ENCODE assay signal across 8 cellular contexts in genomic region chr5:179700401-179700918, GRCh38. TPM values are rescaled to one million over a fixed set of nuclear protein-coding genes. Genes with fewer than 3 reads are reported as not detected.
A peak's percentile ranks its signal among the peaks of the same experiment; 100 is the strongest.
DNase-seq lines count a peak whose midpoint lies in the region; ATAC-seq, FAIRE-seq and TF ChIP-seq lines count a peak whose summit lies in the region.

No MANE protein-coding gene starts in this region.

- H3K9me3 ChIP-seq in left ventricle myocardium inferior (replicated peaks), result no peaks in the 10 kb centered on the region

- H3K27ac Mint-ChIP-seq in activated T-helper 1 cell treated with anti-CD3 and anti-CD28 coated beads, Interleukin-12 subunit alpha, Interleukin-12 subunit beta, Interleukin-2, Interleukin-4 antibody, amounts not matched to agents 30 ng/mL and 10 ng/mL and 1 ng/mL, durations not matched to agents 14 hours and 24 hours and 36 hours, result peak overlapping the region; percentile 99
- H3K27ac Mint-ChIP-seq in type B pancreatic cell, result peak overlapping the region; percentile 97

- intact Hi-C loops in left ventricle myocardium inferior (cut with micrococcal nuclease), result no loop called here
- intact Hi-C loops in Right ventricle myocardium inferior (cut with DNase I), result no loop called here
- intact Hi-C loops in activated T-helper 1 cell treated with anti-CD3 and anti-CD28 coated beads, Interleukin-12 subunit alpha, Interleukin-12 subunit beta, Interleukin-2, Interleukin-4 antibody, amounts not matched to agents 30 ng/mL and 10 ng/mL and 1 ng/mL, durations not matched to agents 14 hours and 24 hours and 36 hours (cut with micrococcal nuclease), result no loop called here

- H3K27ac ChIP-seq in left ventricle myocardium inferior (replicated peaks), result peak overlapping the region; percentile 94

- no peak for TF ChIP-seq CTCF in left ventricle myocardium inferior (IDR thresholded peaks at IDR 0.05; ENCODE audit: borderline replicate concordance)
- no peak for TF ChIP-seq CTCF in kidney epithelial cell (IDR thresholded peaks at IDR 0.05; ENCODE audit: insufficient read depth, low read length, poor library complexity, severe bottlenecking)
- no peak for TF ChIP-seq CTCF in type B pancreatic cell (conservative IDR thresholded peaks at IDR 0.05)

- peak overlapping the region; percentile 100 for H3K4me3 Mint-ChIP-seq in activated T-helper 1 cell treated with anti-CD3 and anti-CD28 coated beads, Interleukin-12 subunit alpha, Interleukin-12 subunit beta, Interleukin-2, Interleukin-4 antibody, amounts not matched to agents 30 ng/mL and 10 ng/mL and 1 ng/mL, durations not matched to agents 14 hours and 24 hours and 36 hours
- H3K4me3 Mint-ChIP-seq in type B pancreatic cell, result peak overlapping the region; percentile 99

- peaks cover 26% of the 10 kb centered on the region for H3K36me3 Mint-ChIP-seq in activated T-helper 1 cell treated with anti-CD3 and anti-CD28 coated beads, Interleukin-12 subunit alpha, Interleukin-12 subunit beta, Interleukin-2, Interleukin-4 antibody, amounts not matched to agents 30 ng/mL and 10 ng/mL and 1 ng/mL, durations not matched to agents 14 hours and 24 hours and 36 hours (ENCODE audit: low read depth)
- peaks cover 24% of the 10 kb centered on the region for H3K36me3 Mint-ChIP-seq in type B pancreatic cell

- ATAC-seq in Right ventricle myocardium inferior, result no peak

- no peaks in the 10 kb centered on the region for H3K9me3 Mint-ChIP-seq in activated T-helper 1 cell treated with anti-CD3 and anti-CD28 coated beads, Interleukin-12 subunit alpha, Interleukin-12 subunit beta, Interleukin-2, Interleukin-4 antibody, amounts not matched to agents 30 ng/mL and 10 ng/mL and 1 ng/mL, durations not matched to agents 14 hours and 24 hours and 36 hours
- H3K9me3 Mint-ChIP-seq in type B pancreatic cell, result no peaks in the 10 kb centered on the region

- H3K27me3 ChIP-seq in left ventricle myocardium inferior (ENCODE audit: low read depth) (no peaks in the 10 kb centered on the region), kidney epithelial cell (ENCODE audit: control insufficient read depth, insufficient read depth, low read length) (no peaks in the 10 kb centered on the region)

- no peaks in the 10 kb centered on the region for H3K27me3 Mint-ChIP-seq in activated T-helper 1 cell treated with anti-CD3 and anti-CD28 coated beads, Interleukin-12 subunit alpha, Interleukin-12 subunit beta, Interleukin-2, Interleukin-4 antibody, amounts not matched to agents 30 ng/mL and 10 ng/mL and 1 ng/mL, durations not matched to agents 14 hours and 24 hours and 36 hours (ENCODE audit: insufficient read depth)
- no peaks in the 10 kb centered on the region for H3K27me3 Mint-ChIP-seq in type B pancreatic cell

- H3K4me3 ChIP-seq in left ventricle myocardium inferior, result peak overlapping the region; percentile 89
- peak overlapping the region; percentile 98 for H3K4me3 ChIP-seq in kidney epithelial cell (ENCODE audit: low read depth, low read length)

- H3K36me3 ChIP-seq in left ventricle myocardium inferior, result peaks cover 8% of the 10 kb centered on the region
- no peaks in the 10 kb centered on the region for H3K36me3 ChIP-seq in kidney epithelial cell (ENCODE audit: control insufficient read depth, insufficient read depth, low read length)

- H3K4me1 ChIP-seq in left ventricle myocardium inferior, result peaks cover 79% of the 10 kb centered on the region

- no peak for DNase-seq in left ventricle myocardium inferior
- DNase-seq in Right ventricle myocardium inferior (ENCODE audit: missing footprints), result no peak
- DNase-seq in activated T-helper 1 cell treated with anti-CD3 and anti-CD28 coated beads, Interleukin-12 subunit alpha, Interleukin-12 subunit beta, Interleukin-2, Interleukin-4 antibody, amounts not matched to agents 30 ng/mL and 10 ng/mL and 1 ng/mL, durations not matched to agents 14 hours and 24 hours and 36 hours (ENCODE audit: low spot score), result no peak
- DNase-seq in kidney epithelial cell (ENCODE audit: low read depth), result no peak
- no peak for DNase-seq in type B pancreatic cell (ENCODE audit: extremely low spot score, unreplicated experiment)
- no peak for DNase-seq in GM19239 (ENCODE audit: insufficient read length, low spot score)
- DNase-seq in islet precursor cell, result no peak
- no peak for DNase-seq in NCI-H1930 (lab: John Stamatoyannopoulos, UW)

- no peak for FAIRE-seq in GM19239 (lab: Jason Lieb, UNC)

- peaks cover 39% of the 10 kb centered on the region for H3K4me1 Mint-ChIP-seq in activated T-helper 1 cell treated with anti-CD3 and anti-CD28 coated beads, Interleukin-12 subunit alpha, Interleukin-12 subunit beta, Interleukin-2, Interleukin-4 antibody, amounts not matched to agents 30 ng/mL and 10 ng/mL and 1 ng/mL, durations not matched to agents 14 hours and 24 hours and 36 hours (ENCODE audit: low read depth)
- peaks cover 29% of the 10 kb centered on the region for H3K4me1 Mint-ChIP-seq in type B pancreatic cell (ENCODE audit: unreplicated experiment)

RNA-seq across cellular contexts. Expression of gene CANX, which starts 1.7 kb away (rescaled TPM):
- total RNA-seq in left ventricle myocardium inferior (414 TPM), Right ventricle myocardium inferior (504 TPM), kidney epithelial cell (586 and 649 TPM in 2 replicates), type B pancreatic cell (ENCODE audit: low replicate concordance) (597 and 598 TPM in 2 replicates)
- 451 and 465 TPM in 2 replicates for total RNA-seq in activated T-helper 1 cell treated with anti-CD3 and anti-CD28 coated beads, Interleukin-12 subunit alpha, Interleukin-12 subunit beta, Interleukin-2, Interleukin-4 antibody, amounts not matched to agents 30 ng/mL and 10 ng/mL and 1 ng/mL, durations not matched to agents 14 hours and 24 hours and 36 hours

RNA-seq across cellular contexts. Expression of gene CBY3, which starts 19.6 kb away (rescaled TPM):
- total RNA-seq in left ventricle myocardium inferior (not detected), Right ventricle myocardium inferior (not detected), kidney epithelial cell (not detected in 2 replicates), type B pancreatic cell (ENCODE audit: low replicate concordance) (not detected in 2 replicates)
- total RNA-seq in activated T-helper 1 cell treated with anti-CD3 and anti-CD28 coated beads, Interleukin-12 subunit alpha, Interleukin-12 subunit beta, Interleukin-2, Interleukin-4 antibody, amounts not matched to agents 30 ng/mL and 10 ng/mL and 1 ng/mL, durations not matched to agents 14 hours and 24 hours and 36 hours, result 0.66 and 1.0 TPM in 2 replicates

RNA-seq across cellular contexts. Expression of gene MAML1, which starts 32.2 kb away (rescaled TPM):
- total RNA-seq in left ventricle myocardium inferior (11.8 TPM), Right ventricle myocardium inferior (11.1 TPM), kidney epithelial cell (17.5 and 18.8 TPM in 2 replicates), type B pancreatic cell (ENCODE audit: low replicate concordance) (32.9 and 42.6 TPM in 2 replicates)
- 36.0 and 37.6 TPM in 2 replicates for total RNA-seq in activated T-helper 1 cell treated with anti-CD3 and anti-CD28 coated beads, Interleukin-12 subunit alpha, Interleukin-12 subunit beta, Interleukin-2, Interleukin-4 antibody, amounts not matched to agents 30 ng/mL and 10 ng/mL and 1 ng/mL, durations not matched to agents 14 hours and 24 hours and 36 hours
